ENCODE assay signal across 30 cellular contexts in the genomic region with DNA sequence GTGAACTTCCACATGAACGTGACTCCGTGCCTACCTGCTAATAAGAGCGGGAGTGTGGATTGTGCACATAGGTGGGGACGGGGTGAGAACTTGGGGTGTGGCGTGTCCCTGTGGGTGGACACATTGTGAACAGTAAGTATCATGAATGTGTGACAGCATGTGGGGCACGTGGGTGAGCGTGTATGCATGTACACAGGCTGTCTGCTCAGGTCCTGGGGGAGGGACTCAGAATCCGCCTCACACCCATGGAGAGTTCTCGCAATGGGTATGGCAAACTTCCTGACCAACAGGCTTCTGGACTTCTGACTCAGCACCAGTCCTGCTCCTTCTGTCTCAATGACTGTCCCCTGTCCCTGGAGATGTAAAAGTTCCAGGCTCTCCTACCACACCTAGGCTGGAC.
"Had no signal": no experiment of that assay in that cellular context is flagged by ENCODE, and none has a peak within 500 bp of the region (broad histone marks: within the 10 kb centered on the region; RNA-seq: fewer than 3 reads in every experiment).

No MANE protein-coding gene starts in this region.

- H3K4me3 ChIP-seq: ascending aorta, breast epithelium had no signal

- H3K36me3 ChIP-seq: ascending aorta, breast epithelium had no signal

- H3K9me3 Mint-ChIP-seq: activated CD4-positive, alpha-beta memory T cell treated with anti-CD3 and anti-CD28 coated beads for 36 hours; activated CD4-positive, alpha-beta T cell treated with anti-CD3 and anti-CD28 coated beads, Interleukin-2, amount 10 ng/mL, durations not matched to agents 24 days and 14 days; activated naive CD4-positive, alpha-beta T cell treated with anti-CD3 and anti-CD28 coated beads for 36 hours; activated naive CD4-positive, alpha-beta T cell treated with anti-CD3 and anti-CD28 coated beads, Interleukin-2, amount 50 U/mL, for 72 hours; activated naive CD8-positive, alpha-beta T cell treated with anti-CD3 and anti-CD28 coated beads, Interleukin-2, amount 10 ng/mL, durations not matched to agents 7 days and 5 days; activated T-helper 1 cell treated with anti-CD3 and anti-CD28 coated beads, Interleukin-12 subunit alpha, Interleukin-12 subunit beta, Interleukin-2, Interleukin-4 antibody, amounts not matched to agents 30 ng/mL and 10 ng/mL and 1 ng/mL, durations not matched to agents 14 hours and 24 hours and 36 hours; activated T-helper 2 cell treated with anti-CD3 and anti-CD28 coated beads, Interferon-gamma antibody, Interleukin-2, Interleukin-4, amounts not matched to agents 10 μg/mL and 5 μg/mL and 100 μg/mL, durations not matched to agents 14 hours and 24 hours and 36 hours; central memory CD8-positive, alpha-beta T cell; effector memory CD8-positive, alpha-beta T cell had no signal

- FAIRE-seq: colon, frontal cortex had no signal

- H3K27me3 Mint-ChIP-seq: activated CD4-positive, alpha-beta memory T cell treated with anti-CD3 and anti-CD28 coated beads for 36 hours; activated CD4-positive, alpha-beta T cell treated with anti-CD3 and anti-CD28 coated beads for 36 hours; activated CD4-positive, alpha-beta T cell treated with anti-CD3 and anti-CD28 coated beads, Interleukin-2, amount 10 ng/mL, durations not matched to agents 24 days and 14 days; activated CD8-positive, alpha-beta memory T cell treated with anti-CD3 and anti-CD28 coated beads, Interleukin-2, amount 10 ng/mL, durations not matched to agents 7 days and 5 days; activated naive CD8-positive, alpha-beta T cell treated with anti-CD3 and anti-CD28 coated beads, Interleukin-2, amount 10 ng/mL, durations not matched to agents 7 days and 5 days had no signal

- ATAC-seq: activated CD4-positive, alpha-beta T cell treated with anti-CD3 and anti-CD28 coated beads for 36 hours; activated CD8-positive, alpha-beta memory T cell treated with anti-CD3 and anti-CD28 coated beads, Interleukin-2, amount 10 ng/mL, durations not matched to agents 7 days and 5 days; activated CD8-positive, alpha-beta T cell treated with anti-CD3 and anti-CD28 coated beads, Interleukin-2, amount 10 ng/mL, durations not matched to agents 7 days and 5 days; activated naive CD4-positive, alpha-beta T cell treated with anti-CD3 and anti-CD28 coated beads, Interleukin-2, amount 50 U/mL, for 72 hours; effector memory CD8-positive, alpha-beta T cell had no signal

- H3K4me1 Mint-ChIP-seq: activated CD4-positive, alpha-beta T cell treated with anti-CD3 and anti-CD28 coated beads for 36 hours; activated CD4-positive, alpha-beta T cell treated with anti-CD3 and anti-CD28 coated beads, Interleukin-2, amount 10 ng/mL, durations not matched to agents 24 days and 14 days; activated CD8-positive, alpha-beta memory T cell treated with anti-CD3 and anti-CD28 coated beads, Interleukin-2, amount 10 ng/mL, durations not matched to agents 7 days and 5 days; activated naive CD8-positive, alpha-beta T cell treated with anti-CD3 and anti-CD28 coated beads, Interleukin-2, amount 10 ng/mL, durations not matched to agents 7 days and 5 days; central memory CD8-positive, alpha-beta T cell had no signal

- H3K4me3 Mint-ChIP-seq: activated CD4-positive, alpha-beta memory T cell treated with anti-CD3 and anti-CD28 coated beads for 36 hours; activated CD4-positive, alpha-beta T cell treated with anti-CD3 and anti-CD28 coated beads for 36 hours; activated CD4-positive, alpha-beta T cell treated with anti-CD3 and anti-CD28 coated beads, Interleukin-2, amount 10 ng/mL, durations not matched to agents 24 days and 14 days; activated CD8-positive, alpha-beta memory T cell treated with anti-CD3 and anti-CD28 coated beads, Interleukin-2, amount 10 ng/mL, durations not matched to agents 7 days and 5 days; activated CD8-positive, alpha-beta T cell treated with anti-CD3 and anti-CD28 coated beads, Interleukin-2, amount 10 ng/mL, durations not matched to agents 7 days and 5 days; activated naive CD4-positive, alpha-beta T cell treated with anti-CD3 and anti-CD28 coated beads for 36 hours; activated naive CD8-positive, alpha-beta T cell treated with anti-CD3 and anti-CD28 coated beads, Interleukin-2, amount 10 ng/mL, durations not matched to agents 7 days and 5 days; activated T-helper 1 cell treated with anti-CD3 and anti-CD28 coated beads, Interleukin-12 subunit alpha, Interleukin-12 subunit beta, Interleukin-2, Interleukin-4 antibody, amounts not matched to agents 30 ng/mL and 10 ng/mL and 1 ng/mL, durations not matched to agents 14 hours and 24 hours and 36 hours; brain; central memory CD8-positive, alpha-beta T cell; effector memory CD8-positive, alpha-beta T cell had no signal

- H3K27ac Mint-ChIP-seq: activated CD4-positive, alpha-beta memory T cell treated with anti-CD3 and anti-CD28 coated beads for 36 hours; activated CD4-positive, alpha-beta T cell treated with anti-CD3 and anti-CD28 coated beads for 36 hours; activated CD4-positive, alpha-beta T cell treated with anti-CD3 and anti-CD28 coated beads, Interleukin-2, amount 10 ng/mL, durations not matched to agents 24 days and 14 days; activated CD8-positive, alpha-beta memory T cell treated with anti-CD3 and anti-CD28 coated beads, Interleukin-2, amount 10 ng/mL, durations not matched to agents 7 days and 5 days; activated CD8-positive, alpha-beta T cell treated with anti-CD3 and anti-CD28 coated beads, Interleukin-2, amount 10 ng/mL, durations not matched to agents 7 days and 5 days; activated naive CD4-positive, alpha-beta T cell treated with anti-CD3 and anti-CD28 coated beads for 36 hours; activated naive CD4-positive, alpha-beta T cell treated with anti-CD3 and anti-CD28 coated beads, Interleukin-2, amount 50 U/mL, for 72 hours; activated naive CD8-positive, alpha-beta T cell treated with anti-CD3 and anti-CD28 coated beads, Interleukin-2, amount 10 ng/mL, durations not matched to agents 7 days and 5 days; activated T-helper 1 cell treated with anti-CD3 and anti-CD28 coated beads, Interleukin-12 subunit alpha, Interleukin-12 subunit beta, Interleukin-2, Interleukin-4 antibody, amounts not matched to agents 30 ng/mL and 10 ng/mL and 1 ng/mL, durations not matched to agents 14 hours and 24 hours and 36 hours; activated T-helper 2 cell treated with anti-CD3 and anti-CD28 coated beads, Interferon-gamma antibody, Interleukin-2, Interleukin-4, amounts not matched to agents 10 μg/mL and 5 μg/mL and 100 μg/mL, durations not matched to agents 14 hours and 24 hours and 36 hours; brain; effector memory CD8-positive, alpha-beta T cell had no signal

- H3K27me3 ChIP-seq: ascending aorta, breast epithelium had no signal

- H3K9me3 ChIP-seq: ascending aorta, breast epithelium had no signal

- H3K36me3 Mint-ChIP-seq: activated CD4-positive, alpha-beta memory T cell treated with anti-CD3 and anti-CD28 coated beads for 36 hours; activated CD8-positive, alpha-beta memory T cell treated with anti-CD3 and anti-CD28 coated beads, Interleukin-2, amount 10 ng/mL, durations not matched to agents 7 days and 5 days; activated naive CD4-positive, alpha-beta T cell treated with anti-CD3 and anti-CD28 coated beads, Interleukin-2, amount 50 U/mL, for 72 hours; activated naive CD8-positive, alpha-beta T cell treated with anti-CD3 and anti-CD28 coated beads, Interleukin-2, amount 10 ng/mL, durations not matched to agents 7 days and 5 days; brain had no signal

- DNase-seq: activated CD4-positive, alpha-beta memory T cell treated with anti-CD3 and anti-CD28 coated beads for 36 hours; activated CD4-positive, alpha-beta T cell treated with anti-CD3 and anti-CD28 coated beads for 36 hours; activated CD4-positive, alpha-beta T cell treated with anti-CD3 and anti-CD28 coated beads, Interleukin-2, amount 10 ng/mL, durations not matched to agents 24 days and 14 days; activated CD4-positive, CD25-positive, alpha-beta regulatory T cell; activated CD4-positive, CD25-positive, alpha-beta regulatory T cell treated with anti-CD3 and anti-CD28 coated beads, Interleukin-2, amount 50 U/mL, for 72 hours; activated CD8-positive, alpha-beta memory T cell treated with anti-CD3 and anti-CD28 coated beads, Interleukin-2, amount 10 ng/mL, durations not matched to agents 7 days and 5 days; activated CD8-positive, alpha-beta memory T cell treated with anti-CD3 and anti-CD28 coated beads, Interleukin-2, amount 50 U/mL, for 4 hours; activated CD8-positive, alpha-beta T cell treated with anti-CD3 and anti-CD28 coated beads, Interleukin-2, amount 10 ng/mL, durations not matched to agents 7 days and 5 days; activated effector memory CD4-positive, alpha-beta T cell treated with anti-CD3 and anti-CD28 coated beads, Interleukin-2, amount 50 U/mL, for 16 hours; activated naive CD4-positive, alpha-beta T cell treated with anti-CD3 and anti-CD28 coated beads for 36 hours; activated naive CD8-positive, alpha-beta T cell treated with anti-CD3 and anti-CD28 coated beads, Interleukin-2, amount 10 ng/mL, durations not matched to agents 7 days and 5 days; activated T-cell treated with anti-CD3 and anti-CD28 coated beads, Interleukin-2, amount 50 U/mL, for 1 hour; activated T-cell treated with anti-CD3 and anti-CD28 coated beads, Interleukin-2, amount 50 U/mL, for 48 hours; cortex of kidney; dermis blood vessel endothelial cell; effector CD4-positive, alpha-beta T cell; effector memory CD8-positive, alpha-beta T cell; foreskin fibroblast; head of caudate nucleus; T-helper 2 cell had no signal

- H3K4me1 ChIP-seq: ascending aorta, breast epithelium had no signal

- H3K27ac ChIP-seq: ascending aorta, breast epithelium, epithelial cell of prostate had no signal
